Comparison of ENCODE assay signal across 20 cellular contexts in genomic region chr20:4913147-4913546, GRCh38.
"Had no signal": no experiment of that assay in that cellular context is flagged by ENCODE, and none has a peak within 500 bp of the region (broad histone marks: within the 10 kb centered on the region; RNA-seq: fewer than 3 reads in every experiment).

No MANE protein-coding gene starts in this region.

- H3K27ac Mint-ChIP-seq: natural killer cell treated with Interleukin-12 subunit alpha and Interleukin-12 subunit beta and Interleukin-15 and Interleukin-18, amount 100 ng/mL, for 72 hours; progenitor cell of endocrine pancreas; type B pancreatic cell had no signal

- DNase-seq: cortex of kidney; dorsolateral prefrontal cortex; effector CD8-positive, alpha-beta T cell; gastrocnemius medialis; heart right ventricle; hypothalamus; kidney glomerular epithelial cell; mammary epithelial cell; midbrain; occipital lobe; pancreas; small intestine; stimulated activated CD4-positive, alpha-beta T cell treated with anti-CD3 and anti-CD28 coated beads, Interleukin-12 subunit alpha, Interleukin-12 subunit beta, amount 100 ng/mL, for 4 hours; stimulated activated naive CD4-positive, alpha-beta T cell had no signal

- H3K36me3 ChIP-seq: gastrocnemius medialis, pancreas had no signal

- H3K4me1 ChIP-seq: gastrocnemius medialis had no signal

- H3K36me3 Mint-ChIP-seq: natural killer cell treated with Interleukin-12 subunit alpha and Interleukin-12 subunit beta and Interleukin-15 and Interleukin-18, amount 100 ng/mL, for 72 hours had no signal

- H3K9me3 Mint-ChIP-seq: natural killer cell treated with Interleukin-12 subunit alpha and Interleukin-12 subunit beta and Interleukin-15 and Interleukin-18, amount 100 ng/mL, for 72 hours had no signal

- H3K27ac ChIP-seq: dorsolateral prefrontal cortex, epithelial cell of prostate, esophagus muscularis mucosa, gastrocnemius medialis, heart right ventricle, pancreas had no signal

- H3K4me3 Mint-ChIP-seq: natural killer cell treated with Interleukin-12 subunit alpha and Interleukin-12 subunit beta and Interleukin-15 and Interleukin-18, amount 100 ng/mL, for 72 hours; type B pancreatic cell had no signal

- ATAC-seq: gastrocnemius medialis, heart right ventricle, pancreas, right cardiac atrium had no signal

- H3K27me3 Mint-ChIP-seq: natural killer cell treated with Interleukin-12 subunit alpha and Interleukin-12 subunit beta and Interleukin-15 and Interleukin-18, amount 100 ng/mL, for 72 hours; progenitor cell of endocrine pancreas; type B pancreatic cell had no signal

- H3K4me3 ChIP-seq: dorsolateral prefrontal cortex, esophagus muscularis mucosa, gastrocnemius medialis, heart right ventricle, pancreas had no signal

- H3K27me3 ChIP-seq: dorsolateral prefrontal cortex, esophagus muscularis mucosa, gastrocnemius medialis, heart right ventricle, pancreas had no signal
